In the genomic region with DNA sequence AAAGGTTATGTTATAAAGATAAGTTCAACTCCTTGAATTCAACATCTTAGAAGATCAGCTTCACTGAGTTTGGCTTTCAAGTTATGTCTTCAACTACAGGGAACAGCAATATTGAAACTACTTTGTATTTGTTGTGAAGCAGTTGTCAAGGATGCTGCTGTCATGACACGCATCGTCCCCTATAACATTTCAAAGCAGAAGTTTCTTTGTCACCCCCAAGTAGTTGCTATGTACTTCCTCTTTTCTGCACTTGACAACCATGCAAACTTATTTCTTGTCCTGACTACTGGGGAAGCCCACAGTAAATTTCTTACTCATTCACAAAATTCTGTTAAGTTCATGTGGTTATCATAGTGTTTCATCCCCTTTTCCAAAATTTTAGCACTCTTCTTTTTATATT, we compare ENCODE assay signal across 9 cellular contexts. TPM values are rescaled to one million over a fixed set of nuclear protein-coding genes. Genes with fewer than 3 reads are reported as not detected.
DNase-seq lines count a peak whose midpoint lies in the region; ATAC-seq and TF ChIP-seq lines count a peak whose summit lies in the region.
"Had no signal": no experiment of that assay in that cellular context is flagged by ENCODE, and none has a peak within 500 bp of the region (broad histone marks: within the 10 kb centered on the region; RNA-seq: fewer than 3 reads in every experiment).

No MANE protein-coding gene starts in this region.

- peak overlapping the region; percentile 48 to 88 (median 86) for H3K4me3 Mint-ChIP-seq in CD4-positive, CD25-positive, alpha-beta regulatory T cell
- H3K4me3 Mint-ChIP-seq in T-cell = peak overlapping the region; percentile 68 to 75 (median 69)
- no peak overlapping the region for H3K4me3 Mint-ChIP-seq in Calu3 (ENCODE audit: low read depth, unreplicated experiment)

- no peak for TF ChIP-seq CTCF in left lung (IDR thresholded peaks at IDR 0.05)
- no peak for TF ChIP-seq CTCF in Calu3 (IDR thresholded peaks at IDR 0.05; ENCODE audit: unreplicated experiment)

- peaks cover 35% of the 10 kb centered on the region for H3K4me1 ChIP-seq in CD4-positive, CD25-positive, alpha-beta regulatory T cell (ENCODE audit: control insufficient read depth, insufficient read depth, low read length, poor library complexity, severe bottlenecking)
- peaks cover 0 to 18% of the 10 kb centered on the region in 2 donors for H3K4me1 ChIP-seq in left lung

- H3K27ac ChIP-seq in CD4-positive, CD25-positive, alpha-beta regulatory T cell (ENCODE audit: insufficient read depth, low read length, poor library complexity, severe bottlenecking) = peak overlapping the region; percentile 97
- peak overlapping the region in 1 of 2 donors; percentile 84 for H3K27ac ChIP-seq in left lung

- H3K27ac Mint-ChIP-seq in CD4-positive, CD25-positive, alpha-beta regulatory T cell = peak overlapping the region; percentile 98 to 99 (median 98)
- H3K27ac Mint-ChIP-seq in T-cell = peak overlapping the region; percentile 95 to 96
- no peak overlapping the region for H3K27ac Mint-ChIP-seq in Calu3 (ENCODE audit: unreplicated experiment)

- DNase-seq in CD4-positive, CD25-positive, alpha-beta regulatory T cell = peak; percentile 42 to 84 (median 83)
- DNase-seq in GM19238 (ENCODE audit: insufficient read length, low spot score) (peak; percentile 32), T-cell (peak in 29 of 34 experiments; percentile 10 to 71 (median 44)), left lung (no peak), superior temporal gyrus (ENCODE audit: extremely low spot score) (no peak), NCI-H526 treated with DMSO at 0.1 percent for 48 hours (lab: John Stamatoyannopoulos, UW) (no peak), Calu3 (no peak)

- no peaks in the 10 kb centered on the region for H3K27me3 ChIP-seq in CD4-positive, CD25-positive, alpha-beta regulatory T cell (ENCODE audit: control insufficient read depth, insufficient read depth, low read length)
- no peaks in the 10 kb centered on the region for H3K27me3 ChIP-seq in left lung

- intact Hi-C loops in left lung (cut with DNase I) = no loop called here
- intact Hi-C loops in Calu3 (cut with micrococcal nuclease; ENCODE audit: unreplicated experiment) = no loop called here

- H3K9me3 Mint-ChIP-seq in CD4-positive, CD25-positive, alpha-beta regulatory T cell = no peaks in the 10 kb centered on the region
- H3K9me3 Mint-ChIP-seq in T-cell = no peaks in the 10 kb centered on the region
- H3K9me3 Mint-ChIP-seq in Calu3 (ENCODE audit: low read depth, unreplicated experiment) = no peaks in the 10 kb centered on the region

- H3K4me1 Mint-ChIP-seq in CD4-positive, CD25-positive, alpha-beta regulatory T cell = peaks cover 31 to 68% (median 56%) of the 10 kb centered on the region in 4 donors
- H3K4me1 Mint-ChIP-seq in T-cell = peaks cover 32 to 66% (median 46%) of the 10 kb centered on the region in 3 donors
- H3K4me1 Mint-ChIP-seq in Calu3 (ENCODE audit: low read depth, unreplicated experiment) = no peaks in the 10 kb centered on the region

- H3K27me3 Mint-ChIP-seq in CD4-positive, CD25-positive, alpha-beta regulatory T cell = no peaks in the 10 kb centered on the region
- no peaks in the 10 kb centered on the region for H3K27me3 Mint-ChIP-seq in T-cell
- H3K27me3 Mint-ChIP-seq in Calu3 (ENCODE audit: unreplicated experiment) = no peaks in the 10 kb centered on the region

- POLR2A ChIA-PET in T-cell (lab: Charles Lee) = interaction anchor here (0.7 to 3.6 kb wide), 5 partner anchors 13 to 67 kb away, joined by 3 to 21 read pairs (median 3); partner anchors contain the start of gene ANTXR2 (in 2 of the 2)

- ATAC-seq in CD4-positive, CD25-positive, alpha-beta regulatory T cell (ENCODE audit: low read depth in 2 of 2) = peak; percentile 89 to 92
- peak; percentile 98 for ATAC-seq in HG03159 (IDR thresholded peaks at IDR 0.05; ENCODE audit: unreplicated experiment)
- ATAC-seq in T-cell (replicated peaks in 1 of 4) = peak; percentile 85 to 94 (median 88)
- peak; percentile 83 for ATAC-seq in left lung
- ATAC-seq: HCT116 had no signal

- peaks cover 28% of the 10 kb centered on the region for H3K36me3 Mint-ChIP-seq in CD4-positive, CD25-positive, alpha-beta regulatory T cell
- peaks cover 37% of the 10 kb centered on the region for H3K36me3 Mint-ChIP-seq in T-cell
- peaks cover 5% of the 10 kb centered on the region for H3K36me3 Mint-ChIP-seq in Calu3 (ENCODE audit: insufficient read depth, unreplicated experiment)

- no peaks in the 10 kb centered on the region for H3K9me3 ChIP-seq in CD4-positive, CD25-positive, alpha-beta regulatory T cell (ENCODE audit: control insufficient read depth in 2 of 2, low read length in 2 of 2)
- H3K9me3 ChIP-seq in left lung = no peaks in the 10 kb centered on the region

- peak overlapping the region; percentile 82 for H3K4me3 ChIP-seq in CD4-positive, CD25-positive, alpha-beta regulatory T cell (ENCODE audit: low read depth, low read length)
- H3K4me3 ChIP-seq in left lung = no peak overlapping the region

- peaks cover 26% of the 10 kb centered on the region for H3K36me3 ChIP-seq in CD4-positive, CD25-positive, alpha-beta regulatory T cell (ENCODE audit: control insufficient read depth, insufficient read depth, low read length)
- H3K36me3 ChIP-seq in left lung = peaks cover 0 to 16% of the 10 kb centered on the region in 2 donors

- CTCF ChIA-PET in T-cell (lab: Charles Lee) = interaction anchor here in 1 of 2 donors (0.6 to 2.6 kb wide), 6 partner anchors 9 to 126 kb away, joined by 3 to 13 read pairs (median 5); partner anchors contain the start of gene ANTXR2
- CTCF ChIA-PET in Calu3 (lab: Charles Lee) = no interaction called here

- BruUV-seq in Calu3 (replicated peaks; lab: Mats Ljungman, UMichigan) = no TSS peak

RNA-seq across cellular contexts. Expression of gene ANTXR2, which starts 14.3 kb away (rescaled TPM):
- 117 TPM for total RNA-seq in CD4-positive, CD25-positive, alpha-beta regulatory T cell
- 10 to 100 TPM; 66.4 to 98.4 (median 69.1) TPM for polyA plus RNA-seq in CD4-positive, CD25-positive, alpha-beta regulatory T cell
- 10 to 100 TPM; 45.1 to 64.3 (median 48.2) TPM for total RNA-seq in T-cell
- total RNA-seq in left lung = 10 to 100 TPM; 45.6 to 73.3 TPM
- total RNA-seq in Calu3 (2022) = 21.6 and 23.6 TPM in 2 replicates

Comparison
In these comparisons a context has a peak if more than half of its experiments do, and no peak if none do; other contexts are left out.
1. DNase-seq: peak in CD4-positive, CD25-positive, alpha-beta regulatory T cell (3 of 3), GM19238 (single experiment) and T-cell (29 of 34); none in left lung (0 of 2), superior temporal gyrus (single experiment), NCI-H526 treated with DMSO at 0.1 percent for 48 hours (single experiment) and Calu3 (single experiment).
2. Peak in every context shown above with its lines, with median percentiles within 50 percentile points of each other: ATAC-seq.